In the genomic region with DNA sequence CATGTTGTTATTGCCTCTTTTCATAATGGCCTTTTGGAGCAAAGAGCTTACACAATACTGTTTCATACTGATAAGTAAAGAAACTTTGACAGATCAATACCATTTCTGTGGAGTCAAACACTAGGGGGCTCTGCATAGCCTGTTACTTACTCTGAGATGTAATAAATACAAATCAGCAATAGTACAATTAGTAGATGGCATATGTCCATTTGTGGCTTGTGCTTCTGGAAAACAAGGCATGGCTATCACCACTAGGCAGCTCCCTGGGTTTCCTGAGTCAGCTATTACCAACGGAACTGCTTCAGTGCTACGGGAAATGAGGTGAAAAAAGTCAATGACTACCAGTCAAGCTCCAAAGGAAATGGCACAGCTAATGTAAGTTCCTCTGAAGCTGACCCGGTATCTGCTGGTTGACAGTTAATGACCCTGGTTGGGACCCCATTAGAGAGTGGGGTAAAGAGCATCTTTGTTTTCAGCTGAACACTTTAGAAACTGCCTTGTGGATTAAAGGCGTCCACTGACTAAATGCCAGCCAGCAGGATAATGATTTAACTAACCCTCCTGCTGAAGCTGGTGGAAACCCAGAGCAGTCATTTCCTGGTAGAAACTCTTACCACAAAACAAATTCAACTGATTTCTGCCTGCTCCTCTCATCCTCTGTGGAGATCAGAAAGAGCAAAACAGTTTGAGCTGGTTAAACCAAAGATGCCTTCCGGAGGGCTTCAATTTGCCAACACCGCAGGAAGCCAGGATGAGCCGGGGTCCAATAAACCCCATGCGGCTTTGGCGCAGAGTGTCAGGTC, we compare ENCODE assay signal across 8 cellular contexts.
DNase-seq lines count a peak whose midpoint lies in the region; ATAC-seq and TF ChIP-seq lines count a peak whose summit lies in the region.

No MANE protein-coding gene starts in this region.

- CTCF ChIA-PET in CD4-positive, alpha-beta memory T cell (lab: Charles Lee; ENCODE audit: partially characterized antibody): interaction anchor here (0.8 to 2.3 kb wide), 14 partner anchors 9 to 402 kb away, joined by 3 to 17 read pairs (median 4); a partner anchor contains a TSS

- H3K4me3 Mint-ChIP-seq in CD4-positive, alpha-beta memory T cell: peak overlapping the region; percentile 65 to 82 (median 74)

- ATAC-seq in foreskin keratinocyte: no peak
- peak; percentile 90 for ATAC-seq in stimulated activated naive CD8-positive, alpha-beta T cell treated with anti-CD3 and anti-CD28 coated beads, Interleukin-15, Interleukin-2, amounts not matched to agents 100 U/mL and 50 U/mL, for 24 hours
- ATAC-seq in GM18861 (IDR thresholded peaks at IDR 0.05; ENCODE audit: unreplicated experiment): no peak
- no peak for ATAC-seq in GM21423 (IDR thresholded peaks at IDR 0.05; ENCODE audit: unreplicated experiment)

- H3K9me3 Mint-ChIP-seq in CD4-positive, alpha-beta memory T cell: no peaks in the 10 kb centered on the region

- H3K4me3 ChIP-seq in CD4-positive, alpha-beta memory T cell (ENCODE audit: low read length in 2 of 2): peak overlapping the region; percentile 2 to 8

- H3K27ac ChIP-seq in CD4-positive, alpha-beta memory T cell (ENCODE audit: low read depth, low read length): peak overlapping the region; percentile 17
- H3K27ac ChIP-seq in foreskin keratinocyte: no peak overlapping the region

- intact Hi-C loops in CD4-positive, alpha-beta memory T cell (cut with micrococcal nuclease): loop anchor here (1.0 to 10.0 kb wide), 4 partner anchors 92 to 400 kb away; a partner anchor contains a TSS

- peaks cover 19% of the 10 kb centered on the region for H3K4me1 ChIP-seq in CD4-positive, alpha-beta memory T cell (ENCODE audit: insufficient read depth, low read length)
- H3K4me1 ChIP-seq in foreskin keratinocyte: no peaks in the 10 kb centered on the region

- peak; percentile 57 for TF ChIP-seq CTCF in foreskin keratinocyte (conservative IDR thresholded peaks at IDR 0.05)

- H3K36me3 Mint-ChIP-seq in CD4-positive, alpha-beta memory T cell: no peaks in the 10 kb centered on the region

- H3K36me3 ChIP-seq in CD4-positive, alpha-beta memory T cell (ENCODE audit: insufficient read depth, low read length): no peaks in the 10 kb centered on the region

- H3K9me3 ChIP-seq in CD4-positive, alpha-beta memory T cell (ENCODE audit: control insufficient read depth in 1 of 2, low read length in 2 of 2): no peaks in the 10 kb centered on the region

- POLR2A ChIA-PET in CD4-positive, alpha-beta memory T cell (lab: Charles Lee; ENCODE audit: partially characterized antibody): interaction anchor here (0.7 to 1.5 kb wide), 7 partner anchors 99 to 1468 kb away, joined by 3 to 7 read pairs (median 3); a partner anchor contains a TSS

- H3K27me3 Mint-ChIP-seq in CD4-positive, alpha-beta memory T cell: no peaks in the 10 kb centered on the region

- H3K27ac Mint-ChIP-seq in CD4-positive, alpha-beta memory T cell: peak overlapping the region; percentile 30 to 92 (median 64)

- H3K4me1 Mint-ChIP-seq in CD4-positive, alpha-beta memory T cell: peaks cover 16 to 30% (median 27%) of the 10 kb centered on the region in 4 donors

- H3K27me3 ChIP-seq in CD4-positive, alpha-beta memory T cell (ENCODE audit: insufficient read depth, low read length): no peaks in the 10 kb centered on the region
- no peaks in the 10 kb centered on the region for H3K27me3 ChIP-seq in foreskin keratinocyte

- peak in 4 of 5 donors; percentile 25 to 43 (median 30) for DNase-seq in CD4-positive, alpha-beta memory T cell
- peak; percentile 25 for DNase-seq in HPDE6-E6E7 (ENCODE audit: extremely low spot score)
- DNase-seq in activated CD8-positive, alpha-beta memory T cell treated with anti-CD3 and anti-CD28 coated beads for 48 hours (ENCODE audit: low read depth in 2 of 3, low spot score in 2 of 3): peak in 2 of 3 experiments; percentile 9 to 13
- no peak for DNase-seq in foreskin keratinocyte
- DNase-seq in stimulated activated naive CD8-positive, alpha-beta T cell treated with anti-CD3 and anti-CD28 coated beads, Interleukin-15, Interleukin-2, amounts not matched to agents 100 U/mL and 50 U/mL, for 24 hours: peak; percentile 31
- no peak for DNase-seq in medulla oblongata (ENCODE audit: extremely low spot score)

Comparison
In these comparisons a context has a peak if more than half of its experiments do, and no peak if none do; other contexts are left out.
1. DNase-seq: peak in CD4-positive, alpha-beta memory T cell (4 of 5), HPDE6-E6E7 (single experiment), activated CD8-positive, alpha-beta memory T cell treated with anti-CD3 and anti-CD28 coated beads for 48 hours (2 of 3) and stimulated activated naive CD8-positive, alpha-beta T cell treated with anti-CD3 and anti-CD28 coated beads, Interleukin-15, Interleukin-2, amounts not matched to agents 100 U/mL and 50 U/mL, for 24 hours (single experiment); none in foreskin keratinocyte (0 of 2) and medulla oblongata (single experiment).